ENCODE assay signal across 24 cellular contexts in genomic region chr10:25388862-25389206, GRCh38.
"Had no signal": no experiment of that assay in that cellular context is flagged by ENCODE, and none has a peak within 500 bp of the region (broad histone marks: within the 10 kb centered on the region; RNA-seq: fewer than 3 reads in every experiment).

No MANE protein-coding gene starts in this region.

- H3K27ac Mint-ChIP-seq: immature natural killer cell, mesothelial cell of epicardium had no signal

- DNase-seq: dermis blood vessel endothelial cell; dorsolateral prefrontal cortex; effector CD4-positive, alpha-beta T cell; effector memory CD4-positive, alpha-beta T cell; erythroblast; esophagus squamous epithelium; foreskin fibroblast; foreskin melanocyte; hypothalamus; immature natural killer cell; islet precursor cell; left cardiac atrium; left ventricle myocardium superior; lower lobe of right lung; mesenchymal stem cell; mucosa of descending colon had no signal

- H2AFZ ChIP-seq: hepatocyte had no signal

- ATAC-seq: esophagus mucosa, gastroesophageal sphincter, left cardiac atrium, left lung, left ventricle myocardium superior, mucosa of descending colon had no signal

- H3K27me3 ChIP-seq: esophagus squamous epithelium, gastroesophageal sphincter, heart left ventricle, hepatocyte, left lung had no signal

- H3K4me1 ChIP-seq: esophagus squamous epithelium, gastroesophageal sphincter, heart left ventricle, left lung, lower lobe of right lung had no signal

- H3K4me1 Mint-ChIP-seq: immature natural killer cell had no signal

- H3K4me3 ChIP-seq: coronary artery, dorsolateral prefrontal cortex, esophagus squamous epithelium, gastroesophageal sphincter, heart left ventricle, hepatocyte, left lung, lower lobe of right lung, mucosa of descending colon had no signal

- H3K36me3 Mint-ChIP-seq: immature natural killer cell had no signal

- H3K4me3 Mint-ChIP-seq: immature natural killer cell, mesothelial cell of epicardium had no signal

- H3K27ac ChIP-seq: coronary artery, dorsolateral prefrontal cortex, epithelial cell of prostate, esophagus squamous epithelium, gastroesophageal sphincter, heart left ventricle, hepatocyte, left lung, lower lobe of right lung had no signal

- H3K4me2 ChIP-seq: hepatocyte had no signal

- H3K36me3 ChIP-seq: esophagus squamous epithelium, gastroesophageal sphincter, heart left ventricle, left lung, lower lobe of right lung had no signal
